ENCODE assay signal across 8 cellular contexts in genomic region chr17:27756467-27757371, GRCh38. TPM values are rescaled to one million over a fixed set of nuclear protein-coding genes. Genes with fewer than 3 reads are reported as not detected.
DNase-seq lines count a peak whose midpoint lies in the region; ATAC-seq, FAIRE-seq and TF ChIP-seq lines count a peak whose summit lies in the region.

No MANE protein-coding gene starts in this region.

- no peak overlapping the region for H3K27ac Mint-ChIP-seq in CD4-positive, alpha-beta memory T cell

- no peaks in the 10 kb centered on the region for H3K9me3 Mint-ChIP-seq in CD4-positive, alpha-beta memory T cell

- CTCF ChIA-PET in CD4-positive, alpha-beta memory T cell (lab: Charles Lee; ENCODE audit: partially characterized antibody) = interaction anchor here (0.6 to 2.3 kb wide), 18 partner anchors 8 to 154 kb away, joined by 3 to 13 read pairs (median 5); no protein-coding TSS in a partner anchor
- CTCF ChIA-PET in GM12878 (lab: Yijun Ruan, JAX) = interaction anchor here (0.6 to 8.3 kb wide), 20 partner anchors 9 to 561 kb away, joined by 3 to 179 read pairs (median 6); no protein-coding TSS in a partner anchor

- H3K27ac ChIP-seq in CD4-positive, alpha-beta memory T cell (ENCODE audit: low read depth, low read length) = no peak overlapping the region
- no peak overlapping the region for H3K27ac ChIP-seq in SU-DHL-6 (ENCODE audit: low read depth, low read length)
- no peak overlapping the region for H3K27ac ChIP-seq in GM12878 (ENCODE audit: control insufficient read depth, insufficient read depth)

- RAD21 ChIA-PET in GM12878 (lab: Charles Lee; ENCODE audit: unreplicated experiment) = interaction anchor here (0.8 to 4.4 kb wide), 5 partner anchors 99 to 124 kb away, joined by 3 to 64 read pairs (median 6); no protein-coding TSS in a partner anchor

- H3K27me3 ChIP-seq in CD4-positive, alpha-beta memory T cell (ENCODE audit: insufficient read depth, low read length) = no peaks in the 10 kb centered on the region
- H3K27me3 ChIP-seq in HAP-1 (ENCODE audit: low read depth) = no peaks in the 10 kb centered on the region
- no peaks in the 10 kb centered on the region for H3K27me3 ChIP-seq in SU-DHL-6 (ENCODE audit: low read length)
- H3K27me3 ChIP-seq in GM12878 (replicated peaks in 1 of 2; ENCODE audit: control insufficient read depth in 2 of 2, insufficient read depth in 2 of 2, low read length in 1 of 2) = no peaks in the 10 kb centered on the region

- H4K20me1 ChIP-seq in SU-DHL-6 (ENCODE audit: low read depth, low read length) = no peaks in the 10 kb centered on the region
- no peaks in the 10 kb centered on the region for H4K20me1 ChIP-seq in GM12878 (ENCODE audit: control insufficient read depth, insufficient read depth)

- H3K4me2 ChIP-seq in SU-DHL-6 (ENCODE audit: low read depth, low read length, poor library complexity, severe bottlenecking) (no peak overlapping the region), GM12878 (ENCODE audit: control insufficient read depth, insufficient read depth) (no peak overlapping the region)

- no peaks in the 10 kb centered on the region for H3K9me3 ChIP-seq in CD4-positive, alpha-beta memory T cell (ENCODE audit: control insufficient read depth in 1 of 2, low read length in 2 of 2)
- H3K9me3 ChIP-seq in HAP-1 (no peaks in the 10 kb centered on the region), SU-DHL-6 (ENCODE audit: insufficient read depth, low read length) (no peaks in the 10 kb centered on the region), GM12878 (replicated peaks; ENCODE audit: control insufficient read depth, insufficient read depth, low read length) (no peaks in the 10 kb centered on the region)

- no peaks in the 10 kb centered on the region for H3F3A ChIP-seq in SU-DHL-6 (ENCODE audit: insufficient read depth)

- H3K36me3 Mint-ChIP-seq in CD4-positive, alpha-beta memory T cell = no peaks in the 10 kb centered on the region

- peak in 4 of 5 donors; percentile 24 to 39 (median 32) for DNase-seq in CD4-positive, alpha-beta memory T cell
- DNase-seq in HAP-1 (ENCODE audit: low spot score in 2 of 2) = peak; percentile 14 to 78
- DNase-seq in GM12878 (ENCODE audit: low read depth, low spot score) = no peak
- peak; percentile 30 to 66 for DNase-seq in left colon
- DNase-seq in stimulated activated CD4-positive, alpha-beta T cell treated with anti-CD3 and anti-CD28 coated beads, TNF-alpha, amount 100 ng/mL, for 24 hours (ENCODE audit: low read depth in 3 of 3) = peak; percentile 16 to 63 (median 22)
- DNase-seq in cerebellar nuclear complex (lab: John Stamatoyannopoulos, UW) = no peak
- DNase-seq in T1000 (lab: John Stamatoyannopoulos, UW) = no peak

- H3K9me2 ChIP-seq in SU-DHL-6 (replicated peaks; ENCODE audit: insufficient read depth, low read length) = no peaks in the 10 kb centered on the region

- H3K4me1 ChIP-seq in CD4-positive, alpha-beta memory T cell (ENCODE audit: insufficient read depth, low read length) = no peaks in the 10 kb centered on the region
- H3K4me1 ChIP-seq in HAP-1 = no peaks in the 10 kb centered on the region
- H3K4me1 ChIP-seq in GM12878 (ENCODE audit: control insufficient read depth, insufficient read depth, low read length) = no peaks in the 10 kb centered on the region

- TF ChIP-seq POLR2A in GM12878 (IDR thresholded peaks at IDR 0.05; ENCODE audit: low read depth, low read length) = no peak

- H3K79me2 ChIP-seq in SU-DHL-6 (ENCODE audit: insufficient read depth, low read length) = no peaks in the 10 kb centered on the region
- no peaks in the 10 kb centered on the region for H3K79me2 ChIP-seq in GM12878 (ENCODE audit: control insufficient read depth, insufficient read depth, low read length)

- H3K4me3 ChIP-seq in CD4-positive, alpha-beta memory T cell (ENCODE audit: low read length in 2 of 2) = no peak overlapping the region
- H3K4me3 ChIP-seq in HAP-1 = no peak overlapping the region
- H3K4me3 ChIP-seq in SU-DHL-6 (ENCODE audit: insufficient read depth, low read length, poor library complexity, severe bottlenecking) = no peak overlapping the region
- no peak overlapping the region for H3K4me3 ChIP-seq in GM12878

- WGBS in GM12878 (ENCODE audit: insufficient coverage, insufficient replicate concordance, low lambda C conversion rate, missing lambda C conversion rate) = 45% methylated on average over 17 of the region's 17 CpGs

- TF ChIP-seq CTCF in SU-DHL-6 (IDR thresholded peaks at IDR 0.05; ENCODE audit: insufficient read depth, low read length, poor library complexity, severe bottlenecking) (peak; percentile 71), GM12878 (IDR thresholded peaks at IDR 0.05 in 2 of 3, conservative IDR thresholded peaks at IDR 0.05 in 1 of 3; ENCODE audit: control insufficient read depth in 2 of 3, extremely low read depth in 1 of 3, insufficient read depth in 1 of 3, low read depth in 3 of 3, low read length in 3 of 3) (peak; percentile 66 to 84 (median 80))

- H2AFZ ChIP-seq in SU-DHL-6 (ENCODE audit: low read depth, low read length, severe bottlenecking) (no peak overlapping the region), GM12878 (ENCODE audit: control insufficient read depth, low read depth, low read length) (no peak overlapping the region)

- H3K36me3 ChIP-seq in CD4-positive, alpha-beta memory T cell (ENCODE audit: insufficient read depth, low read length) = no peaks in the 10 kb centered on the region
- H3K36me3 ChIP-seq in HAP-1 (replicated peaks) (no peaks in the 10 kb centered on the region), SU-DHL-6 (ENCODE audit: low read length) (no peaks in the 10 kb centered on the region), GM12878 (ENCODE audit: control insufficient read depth in 2 of 2, insufficient read depth in 2 of 2, low read length in 1 of 2) (no peaks in the 10 kb centered on the region)

- FAIRE-seq in GM12878 (lab: Jason Lieb, UNC) = peak; percentile 84

- ATAC-seq in GM12878 (peak; percentile 76), left colon (peak; percentile 47)

- intact Hi-C loops in CD4-positive, alpha-beta memory T cell (cut with micrococcal nuclease) = loop anchor here (1.0 kb wide), 1 partner anchor 102 kb away; no protein-coding TSS in a partner anchor
- intact Hi-C loops in GM12878 (cut with micrococcal nuclease; ENCODE audit: unreplicated experiment) = loop anchor here (1.0 to 2.0 kb wide), 2 partner anchors 102 to 520 kb away; no protein-coding TSS in a partner anchor
- intact Hi-C loops in left colon (cut with DNase I, micrococcal nuclease) = loop anchor here in 1 of 2 donors (5.0 kb wide), 1 partner anchor 104 kb away; no protein-coding TSS in a partner anchor

- H3K9ac ChIP-seq in SU-DHL-6 (ENCODE audit: low read length) = no peak overlapping the region
- no peak overlapping the region for H3K9ac ChIP-seq in GM12878 (ENCODE audit: control insufficient read depth, insufficient read depth, low read length)

- no peak overlapping the region for H3K4me3 Mint-ChIP-seq in CD4-positive, alpha-beta memory T cell

- in situ Hi-C loops in HAP-1 (cut with MboI; ENCODE audit: low sequenced_read_pairs) = no loop called here
- in situ Hi-C loops in GM12878 (cut with MboI) = no loop called here

- peaks cover 1 to 4% of the 10 kb centered on the region in 2 donors for H3K27me3 Mint-ChIP-seq in CD4-positive, alpha-beta memory T cell

- TF ChIP-seq RAD21 in GM12878 (IDR thresholded peaks at IDR 0.05; ENCODE audit: insufficient read depth, low read depth, low read length) = peak; percentile 73

- SMC1A ChIA-PET in GM12878 (lab: Charles Lee; ENCODE audit: uncharacterized antibody, unreplicated experiment) = interaction anchor here (1.1 to 3.5 kb wide), 5 partner anchors 14 to 123 kb away, joined by 3 to 22 read pairs (median 3); no protein-coding TSS in a partner anchor

- POLR2A ChIA-PET in CD4-positive, alpha-beta memory T cell (lab: Charles Lee; ENCODE audit: partially characterized antibody) = no interaction called here
- POLR2A ChIA-PET in GM12878 (lab: Charles Lee) = no interaction called here

- BruUV-seq in GM12878 (replicated peaks; lab: Mats Ljungman, UMichigan) = no TSS peak

- peaks cover 0 to 3% (median 0%) of the 10 kb centered on the region in 4 donors for H3K4me1 Mint-ChIP-seq in CD4-positive, alpha-beta memory T cell

- TF ChIP-seq EP300 in GM12878 (IDR thresholded peaks at IDR 0.05; ENCODE audit: borderline replicate concordance in 1 of 2, control insufficient read depth in 1 of 2, low read depth in 2 of 2, low read length in 2 of 2) = no peak

TF ChIP-seq in GM12878, 131 proteins besides CTCF, POLR2A, EP300 and RAD21:
- TF ChIP-seq SREBF2 (IDR thresholded peaks at IDR 0.05; ENCODE audit: low read length) = no peak
- TF ChIP-seq SP1 (IDR thresholded peaks at IDR 0.05; ENCODE audit: low read depth, low read length) = no peak
- peak; percentile 46; the same call in 1 of the 2 replicates for TF ChIP-seq SMC3 (IDR thresholded peaks at IDR 0.05; ENCODE audit: borderline replicate concordance, low read length)
- TF ChIP-seq SMARCA5 (IDR thresholded peaks at IDR 0.05) = 0 out of 2 replicates have a peak, but pooled peaks have one; percentile 22

RNA-seq across cellular contexts. Expression of gene NOS2, which starts 43.6 kb away (rescaled TPM):
- total RNA-seq in CD4-positive, alpha-beta memory T cell = under 1 TPM; 0.09 to 0.11 TPM
- under 1 TPM in 1 of 2 donors, not detected in 1; 0.14 TPM for polyA plus RNA-seq in CD4-positive, alpha-beta memory T cell
- total RNA-seq in GM12878 (2013; cell fraction: nucleolus; rRNA removed) = 0.40 and 0.59 TPM in 2 replicates
- not detected in 2 replicates for total RNA-seq in GM12878 (2014; rRNA removed)
- not detected in 2 replicates for total RNA-seq in GM12878 (2014; rRNA removed; fragmentation: Illumina TruSeq; extraction: Trizol)
- total RNA-seq in GM12878 (2021) = 0.05 and 0.08 TPM in 2 replicates
- not detected for polyA plus RNA-seq in GM12878 (2011; ENCODE audit: low read depth)
- 0.01 and 0.03 TPM in 2 replicates for polyA plus RNA-seq in GM12878 (2011; rRNA removed)
- polyA plus RNA-seq in GM12878 (2011; cell fraction: cytosol; rRNA removed) = 0.03 and 0.04 TPM in 2 replicates
- polyA plus RNA-seq in GM12878 (2011; cell fraction: nucleus; rRNA removed) = 0.06 and 0.25 TPM in 2 replicates
- 0.08 TPM in 1 of 2 replicates, not detected in the other for polyA plus RNA-seq in GM12878 (2012)
- 0.01 and 0.05 TPM in 2 replicates for polyA plus RNA-seq in GM12878 (2014; fragmentation: Illumina TruSeq; extraction: Trizol)
- not detected for polyA plus RNA-seq in GM12878 (2014; fragmentation: Nextera tagmentation; extraction: Ambion mirVana)
- polyA plus RNA-seq in GM12878 (2014; rRNA removed) = 0.03 TPM in 1 of 2 replicates, not detected in the other
- polyA plus RNA-seq in GM12878 (2016; fragmentation: Nextera tagmentation; extraction: Ambion mirVana) = not detected
- 0.07 and 0.15 TPM in 2 replicates for polyA minus RNA-seq in GM12878 (2011; rRNA and poly(A)+ RNA removed)
- not detected in 2 replicates for polyA minus RNA-seq in GM12878 (2011; cell fraction: cytosol; rRNA and poly(A)+ RNA removed)
- polyA minus RNA-seq in GM12878 (2011; cell fraction: nucleus; rRNA and poly(A)+ RNA removed) = 0.12 TPM in 1 of 2 replicates, not detected in the other
- 10 to 100 TPM; 11.6 to 48.3 TPM for total RNA-seq in left colon

Comparison
In these comparisons a context has a peak if more than half of its experiments do, and no peak if none do; other contexts are left out.
1. DNase-seq: peak in CD4-positive, alpha-beta memory T cell (4 of 5), HAP-1 (2 of 2), left colon (2 of 2) and stimulated activated CD4-positive, alpha-beta T cell treated with anti-CD3 and anti-CD28 coated beads, TNF-alpha, amount 100 ng/mL, for 24 hours (3 of 3); none in GM12878 (single experiment), cerebellar nuclear complex (0 of 2) and T1000 (single experiment).
2. RNA of gene NOS2, which starts 43.6 kb away (total RNA-seq): 11.6 to 48.3 TPM in left colon; 0.09 to 0.11 TPM in CD4-positive, alpha-beta memory T cell and 0.05 to 0.59 TPM in GM12878; every median in the first group is over 4 times any median in the second.